Comparison of ENCODE assay signal across 8 cellular contexts in the genomic region with DNA sequence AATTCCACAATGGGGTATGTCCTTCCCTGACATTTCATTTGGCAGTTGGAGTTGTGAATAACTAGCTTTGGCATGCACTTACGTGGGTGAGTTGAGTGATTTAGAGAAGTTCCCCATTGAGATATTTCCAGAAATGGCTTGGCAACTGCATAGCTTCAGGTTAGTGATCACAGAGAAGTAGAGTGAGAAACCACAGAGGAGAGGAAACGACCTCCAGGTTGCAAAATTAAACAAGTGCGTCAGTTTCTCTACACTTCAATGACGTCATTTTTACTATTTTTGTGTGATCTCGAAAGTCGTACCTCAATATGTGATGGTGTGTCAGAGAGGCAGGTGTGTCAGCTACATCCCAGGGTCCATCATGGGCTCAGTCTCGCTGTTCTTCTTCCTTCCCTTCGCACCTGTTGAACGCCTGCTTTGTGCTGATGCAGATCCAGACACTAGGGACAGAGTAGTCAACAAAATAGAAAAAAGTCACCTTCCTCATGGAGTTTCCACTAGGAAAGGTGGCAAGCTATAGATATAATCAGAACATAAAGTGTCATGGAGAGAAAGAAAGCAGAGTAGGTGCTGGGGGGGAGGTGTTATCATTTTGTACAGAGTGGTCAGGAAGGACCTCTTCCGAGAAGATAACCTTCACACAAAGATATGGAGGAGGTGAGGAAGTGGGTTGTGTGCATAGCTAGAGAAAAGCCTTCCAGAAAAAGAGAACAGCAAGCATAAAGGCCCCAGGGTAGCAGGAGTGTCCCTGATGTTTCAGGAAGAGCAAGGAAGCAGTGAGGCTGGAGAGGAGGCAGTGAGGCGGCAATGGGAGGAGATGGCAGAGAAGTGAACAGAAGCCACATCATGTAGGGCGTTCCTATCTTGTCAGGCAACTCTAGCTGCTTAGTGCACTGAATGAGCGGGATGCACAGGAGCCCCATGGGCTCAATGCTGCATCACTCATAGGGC.
DNase-seq lines count a peak whose midpoint lies in the region; ATAC-seq, FAIRE-seq and TF ChIP-seq lines count a peak whose summit lies in the region.

No MANE protein-coding gene starts in this region.

- no peak overlapping the region for H3K4me3 ChIP-seq in astrocyte of the spinal cord (ENCODE audit: low read depth, low read length)
- H3K4me3 ChIP-seq in small intestine (ENCODE audit: low read depth in 1 of 2, low read length in 2 of 2) = no peak overlapping the region
- no peak overlapping the region for H3K4me3 ChIP-seq in effector memory CD4-positive, alpha-beta T cell (ENCODE audit: insufficient read depth, low read depth, low read length, poor library complexity, severe bottlenecking)
- no peak overlapping the region for H3K4me3 ChIP-seq in foreskin fibroblast (ENCODE audit: low read depth in 1 of 2, low read length in 2 of 2)

- no peak overlapping the region for H3K27ac ChIP-seq in small intestine (ENCODE audit: low read depth in 1 of 2, low read length in 1 of 2)
- no peak overlapping the region for H3K27ac ChIP-seq in effector memory CD4-positive, alpha-beta T cell (ENCODE audit: insufficient read depth, low read length, poor library complexity, severe bottlenecking)

- ATAC-seq in GM19468 (IDR thresholded peaks at IDR 0.05; ENCODE audit: extremely low read depth, unreplicated experiment) (peak; percentile 80), HG03558 (IDR thresholded peaks at IDR 0.05; ENCODE audit: extremely low read depth, unreplicated experiment) (peak; percentile 76)

- H3K36me3 ChIP-seq in small intestine (ENCODE audit: control insufficient read depth in 2 of 2, insufficient read depth in 2 of 2, low read length in 2 of 2) = peaks cover 0 to 2% of the 10 kb centered on the region in 2 donors
- H3K36me3 ChIP-seq in effector memory CD4-positive, alpha-beta T cell (ENCODE audit: control insufficient read depth, insufficient read depth, low read length) = no peaks in the 10 kb centered on the region

- no peak for FAIRE-seq in small intestine (lab: Jason Lieb, UNC)

- DNase-seq in GDM1 (lab: John Stamatoyannopoulos, UW) (peak; percentile 24), astrocyte of the spinal cord (ENCODE audit: low read depth, low spot score) (peak; percentile 85), DMS153 treated with DMSO at 0.1 percent for 48 hours (lab: John Stamatoyannopoulos, UW; ENCODE audit: unreplicated experiment) (no peak), small intestine (no peak), foreskin fibroblast (no peak)
- DNase-seq in effector memory CD4-positive, alpha-beta T cell = no peak

- 75 to 88% (median 83%) methylated on average over 13 of the region's 13 CpGs for WGBS in small intestine, 3 donors

- no peaks in the 10 kb centered on the region for H3K27me3 ChIP-seq in small intestine (ENCODE audit: control insufficient read depth in 2 of 2, insufficient read depth in 2 of 2, low read length in 2 of 2)
- no peaks in the 10 kb centered on the region for H3K27me3 ChIP-seq in effector memory CD4-positive, alpha-beta T cell (replicated peaks; ENCODE audit: control insufficient read depth, insufficient read depth, low read length, poor library complexity, severe bottlenecking)

- peaks cover 2 to 9% of the 10 kb centered on the region in 2 donors for H3K4me1 ChIP-seq in small intestine (ENCODE audit: control insufficient read depth in 2 of 2, insufficient read depth in 1 of 2, low read depth in 1 of 2, low read length in 1 of 2)
- H3K4me1 ChIP-seq in effector memory CD4-positive, alpha-beta T cell (ENCODE audit: control insufficient read depth, insufficient read depth, low read length, poor library complexity, severe bottlenecking) = no peaks in the 10 kb centered on the region

- in situ Hi-C loops in astrocyte of the spinal cord (cut with HindIII; ENCODE audit: low sequenced_read_pairs) = no loop called here

- TF ChIP-seq CTCF in astrocyte of the spinal cord (IDR thresholded peaks at IDR 0.05; ENCODE audit: low read depth, low read length) = no peak
- TF ChIP-seq CTCF in foreskin fibroblast (IDR thresholded peaks at IDR 0.05; ENCODE audit: low read depth, low read length) = no peak

- H3K9me3 ChIP-seq in small intestine (ENCODE audit: control insufficient read depth, low read depth) = no peaks in the 10 kb centered on the region
- H3K9me3 ChIP-seq in effector memory CD4-positive, alpha-beta T cell (ENCODE audit: control insufficient read depth, low read length) = no peaks in the 10 kb centered on the region

Comparison
In these comparisons a context has a peak if more than half of its experiments do, and no peak if none do; other contexts are left out.
1. DNase-seq: peak in GDM1 (single experiment) and astrocyte of the spinal cord (single experiment); none in DMS153 treated with DMSO at 0.1 percent for 48 hours (single experiment), small intestine (single experiment), effector memory CD4-positive, alpha-beta T cell (0 of 3) and foreskin fibroblast (0 of 2).